In genomic region chr6:126842769-126843168, GRCh38 we compare ENCODE assay signal across 32 cellular contexts.
DNase-seq lines count a peak whose midpoint lies in the region; ATAC-seq, FAIRE-seq and TF ChIP-seq lines count a peak whose summit lies in the region.
"Had no signal": no experiment of that assay in that cellular context is flagged by ENCODE, and none has a peak within 500 bp of the region (broad histone marks: within the 10 kb centered on the region; RNA-seq: fewer than 3 reads in every experiment).

No MANE protein-coding gene starts in this region.

- no peak for TF ChIP-seq RAD21 in HepG2 (CRISPR knock-in tag; IDR thresholded peaks at IDR 0.05)
- TF ChIP-seq RAD21 in A549 (conservative IDR thresholded peaks at IDR 0.05 in 1 of 2, IDR thresholded peaks at IDR 0.05 in 1 of 2) = no peak
- no peak for TF ChIP-seq RAD21 in IMR-90 (IDR thresholded peaks at IDR 0.05; ENCODE audit: low read length)

- dilution Hi-C loops in IMR-90 (cut with HindIII; ENCODE audit: low sequenced_read_pairs, unreplicated experiment) = no loop called here

- no peak overlapping the region for H2BK20ac ChIP-seq in IMR-90 (ENCODE audit: low read depth, low read length)

- H4K5ac ChIP-seq in IMR-90 (ENCODE audit: low read depth, low read length) = no peak overlapping the region

- H3K23ac ChIP-seq in IMR-90 (ENCODE audit: low read depth, low read length) = no peak overlapping the region

- 0% methylated on average over 1 of the region's 1 CpG for WGBS in HepG2 (ENCODE audit: low lambda C conversion rate)
- WGBS in right lobe of liver (ENCODE audit: insufficient coverage, low coverage, low lambda C conversion rate, missing lambda C conversion rate) = 59% methylated on average over 1 of the region's 1 CpG
- WGBS in A549 (ENCODE audit: missing lambda C conversion rate) = 79% methylated on average over 1 of the region's 1 CpG
- no CpG with 5 or more reads among the region's 1 CpG for WGBS in IMR-90 (ENCODE audit: extremely low coverage in 2 of 2, insufficient read length in 1 of 2), 2 experiments

- H2BK5ac ChIP-seq in IMR-90 (ENCODE audit: low read depth, low read length, poor library complexity, severe bottlenecking) = no peak overlapping the region

- H2BK120ac ChIP-seq in IMR-90 (ENCODE audit: low read depth, low read length) = no peak overlapping the region

- FAIRE-seq in HepG2 (lab: Jason Lieb, UNC) (no peak), A549 (lab: Jason Lieb, UNC) (no peak)
- FAIRE-seq: A204.1, D721Med had no signal

- DNase-seq in HepG2 (ENCODE audit: low spot score) = no peak
- DNase-seq in right lobe of liver = no peak
- DNase-seq in A549 (ENCODE audit: low read depth in 1 of 2, low spot score in 1 of 2) = no peak
- no peak for DNase-seq in IMR-90
- DNase-seq in pons (ENCODE audit: low spot score) = no peak
- DNase-seq in stimulated activated CD4-positive, alpha-beta T cell treated with anti-CD3 and anti-CD28 coated beads, Interleukin-1b, Interleukin-23, amount 100 ng/mL, for 48 hours = no peak
- DNase-seq: 8988T; ACHN; AML-193; BE2C; C1 segment of cervical spinal cord; Caco-2; Calu3; CD4-positive, alpha-beta memory T cell; CD4-positive, alpha-beta T cell; CD4-positive, CD25-positive, alpha-beta regulatory T cell; CD8-positive, alpha-beta memory T cell; CD8-positive, alpha-beta T cell; COR-L47; DMS 273 treated with DMSO at 0.1 percent for 48 hours; DMS153; DMS53; DMS79; DMS79 treated with DMSO at 0.1 percent for 48 hours; DND-41; EL had no signal

- in situ Hi-C loops in HepG2 (cut with HindIII; ENCODE audit: extremely low pct_ligation_motif_present, low pct_unique_long_range_greater_than_20kb) = no loop called here
- in situ Hi-C loops in IMR-90 (cut with MboI; ENCODE audit: low sequenced_read_pairs) = no loop called here

- H4K20me1 ChIP-seq in HepG2 (ENCODE audit: insufficient read depth, low read length) = no peaks in the 10 kb centered on the region
- H4K20me1 ChIP-seq in IMR-90 (ENCODE audit: insufficient read depth, low read length) = no peaks in the 10 kb centered on the region
- H4K20me1 ChIP-seq: BLaER1; BLaER1 treated with 17β-estradiol and CSF1 and Interleukin-3, amounts not matched to agents 10 nM and 100 nM had no signal

- no peak overlapping the region for H2AK5ac ChIP-seq in IMR-90 (ENCODE audit: low read depth, low read length)

- H3K4me3 ChIP-seq in HepG2 (replicated peaks in 1 of 3; ENCODE audit: insufficient read depth in 1 of 3, low read depth in 2 of 3, low read length in 3 of 3) (no peak overlapping the region), right lobe of liver (no peak overlapping the region), A549 (no peak overlapping the region), IMR-90 (ENCODE audit: insufficient read depth, low read depth, low read length) (no peak overlapping the region)
- H3K4me3 ChIP-seq: BLaER1; BLaER1 treated with 17β-estradiol and CSF1 and Interleukin-3, amounts not matched to agents 10 nM and 100 nM had no signal

- H4K8ac ChIP-seq in IMR-90 (ENCODE audit: low read depth in 2 of 2, low read length in 2 of 2) = no peak overlapping the region

- H3K56ac ChIP-seq in IMR-90 (ENCODE audit: extremely low read depth, insufficient read depth, low read length) = no peak overlapping the region

- no peak overlapping the region for H2BK15ac ChIP-seq in IMR-90 (ENCODE audit: low read depth, low read length)

- POLR2A ChIA-PET in HepG2 (lab: Yijun Ruan, JAX) (no interaction called here), A549 (lab: Yijun Ruan, JAX) (no interaction called here), IMR-90 (lab: Charles Lee; ENCODE audit: unreplicated experiment) (no interaction called here)

- TF ChIP-seq POLR2A in HepG2 (IDR thresholded peaks at IDR 0.05; ENCODE audit: insufficient read depth in 1 of 2, low read depth in 2 of 2, low read length in 2 of 2) (no peak), right lobe of liver (IDR thresholded peaks at IDR 0.05) (no peak), A549 (IDR thresholded peaks at IDR 0.05; ENCODE audit: low read length) (no peak), IMR-90 (IDR thresholded peaks at IDR 0.05; ENCODE audit: low read depth, low read length) (no peak)

- TF ChIP-seq EP300 in HepG2 (IDR thresholded peaks at IDR 0.05; ENCODE audit: low read depth in 2 of 2, low read length in 2 of 2) (no peak), HepG2 (CRISPR knock-in tag; IDR thresholded peaks at IDR 0.05; ENCODE audit: borderline replicate concordance) (no peak), A549 (IDR thresholded peaks at IDR 0.05) (no peak)

- no peak overlapping the region for H3K9ac ChIP-seq in HepG2 (ENCODE audit: insufficient read depth, low read depth, low read length)
- H3K9ac ChIP-seq in IMR-90 (ENCODE audit: low read depth, low read length) = no peak overlapping the region
- H3K9ac ChIP-seq: BLaER1; BLaER1 treated with 17β-estradiol and CSF1 and Interleukin-3, amounts not matched to agents 10 nM and 100 nM had no signal

- H3K14ac ChIP-seq in IMR-90 (replicated peaks; ENCODE audit: low read depth, low read length) = no peak overlapping the region

- CTCF ChIA-PET in HepG2 (lab: Yijun Ruan, JAX; ENCODE audit: low intra/inter-chr PET ratio, low total read pairs) (no interaction called here), A549 (lab: Yijun Ruan, JAX) (no interaction called here), IMR-90 (lab: Yijun Ruan, JAX) (no interaction called here)

- TF ChIP-seq CTCF in HepG2 (CRISPR knock-in tag; IDR thresholded peaks at IDR 0.05) (no peak), right lobe of liver (IDR thresholded peaks at IDR 0.05) (no peak), A549 (IDR thresholded peaks at IDR 0.05) (no peak), IMR-90 (conservative IDR thresholded peaks at IDR 0.05; ENCODE audit: low read depth, low read length) (no peak)

- no peaks in the 10 kb centered on the region for H3K9me1 ChIP-seq in IMR-90 (ENCODE audit: insufficient read depth, low read length)

- H2AFZ ChIP-seq in HepG2 (ENCODE audit: low read length) (no peak overlapping the region), IMR-90 (replicated peaks; ENCODE audit: low read length, poor library complexity) (no peak overlapping the region)

- H3K79me2 ChIP-seq in HepG2 (ENCODE audit: insufficient read depth, low read length) = no peaks in the 10 kb centered on the region

- no peak overlapping the region for H3K27ac ChIP-seq in HepG2 (ENCODE audit: extremely low read length, insufficient read depth, low read length)
- H3K27ac ChIP-seq in right lobe of liver = no peak overlapping the region
- no peak overlapping the region for H3K27ac ChIP-seq in A549
- H3K27ac ChIP-seq in IMR-90 (ENCODE audit: insufficient read depth, low read length) = no peak overlapping the region
- H3K27ac ChIP-seq: 22Rv1; BLaER1; BLaER1 treated with 17β-estradiol and CSF1 and Interleukin-3, amounts not matched to agents 10 nM and 100 nM; C4-2B had no signal

- no peak overlapping the region for H2AK9ac ChIP-seq in IMR-90 (replicated peaks; ENCODE audit: low read depth, low read length, poor library complexity)

- ATAC-seq in HepG2 (no peak), right lobe of liver (no peak), A549 (no peak), IMR-90 (ENCODE audit: low read depth) (no peak)
- ATAC-seq: CD8-positive, alpha-beta T cell had no signal

- no peaks in the 10 kb centered on the region for H3K79me1 ChIP-seq in IMR-90 (ENCODE audit: low read depth in 1 of 2, low read length in 2 of 2)

- H4K91ac ChIP-seq in IMR-90 (ENCODE audit: insufficient read depth, low read depth, low read length) = no peak overlapping the region

- H3K4me1 ChIP-seq in HepG2 (ENCODE audit: insufficient read depth, low read length) = no peaks in the 10 kb centered on the region
- no peaks in the 10 kb centered on the region for H3K4me1 ChIP-seq in right lobe of liver
- no peaks in the 10 kb centered on the region for H3K4me1 ChIP-seq in A549
- H3K4me1 ChIP-seq in IMR-90 (ENCODE audit: control insufficient read depth, insufficient read depth, low read length) = no peaks in the 10 kb centered on the region
- H3K4me1 ChIP-seq: BE2C had no signal

- no peaks in the 10 kb centered on the region for H3K36me3 ChIP-seq in HepG2 (replicated peaks in 1 of 2; ENCODE audit: control insufficient read depth in 1 of 2, insufficient read depth in 2 of 2, low read length in 2 of 2)
- no peaks in the 10 kb centered on the region for H3K36me3 ChIP-seq in right lobe of liver
- no peaks in the 10 kb centered on the region for H3K36me3 ChIP-seq in IMR-90 (ENCODE audit: control insufficient read depth, insufficient read depth, low read length)
- H3K36me3 ChIP-seq: BE2C; BLaER1; BLaER1 treated with 17β-estradiol and CSF1 and Interleukin-3, amounts not matched to agents 10 nM and 100 nM had no signal

- H3K4me2 ChIP-seq in HepG2 (ENCODE audit: low read depth, low read length) (no peak overlapping the region), A549 (no peak overlapping the region), IMR-90 (ENCODE audit: low read depth, low read length) (no peak overlapping the region)
- H3K4me2 ChIP-seq: BLaER1; BLaER1 treated with 17β-estradiol and CSF1 and Interleukin-3, amounts not matched to agents 10 nM and 100 nM had no signal

- no peaks in the 10 kb centered on the region for H3K27me3 ChIP-seq in HepG2 (ENCODE audit: control insufficient read depth in 1 of 2, insufficient read depth in 2 of 2, low read length in 2 of 2)
- no peaks in the 10 kb centered on the region for H3K27me3 ChIP-seq in right lobe of liver
- H3K27me3 ChIP-seq in IMR-90 (ENCODE audit: control insufficient read depth, insufficient read depth, low read length) = no peaks in the 10 kb centered on the region
- H3K27me3 ChIP-seq: BE2C; BLaER1; BLaER1 treated with 17β-estradiol and CSF1 and Interleukin-3, amounts not matched to agents 10 nM and 100 nM had no signal

- no peak overlapping the region for H3K18ac ChIP-seq in IMR-90 (ENCODE audit: low read depth, low read length)

- intact Hi-C loops in HepG2 (cut with micrococcal nuclease; ENCODE audit: unreplicated experiment) = no loop called here
- intact Hi-C loops in right lobe of liver (cut with DNase I) = no loop called here
- intact Hi-C loops in IMR-90 (cut with micrococcal nuclease) = no loop called here

- BruUV-seq in HepG2 (replicated peaks; lab: Mats Ljungman, UMichigan) (no TSS peak), IMR-90 (replicated peaks; lab: Mats Ljungman, UMichigan) (no TSS peak)

- H3K9me3 ChIP-seq in HepG2 (ENCODE audit: low read length) = no peaks in the 10 kb centered on the region
- no peaks in the 10 kb centered on the region for H3K9me3 ChIP-seq in right lobe of liver
- H3K9me3 ChIP-seq in A549 = no peaks in the 10 kb centered on the region
- H3K9me3 ChIP-seq in IMR-90 (ENCODE audit: control insufficient read depth, insufficient read depth, low read length) = no peaks in the 10 kb centered on the region
- H3K9me3 ChIP-seq: BE2C; BLaER1; BLaER1 treated with 17β-estradiol and CSF1 and Interleukin-3, amounts not matched to agents 10 nM and 100 nM; Caco-2 had no signal

- H3K4ac ChIP-seq in IMR-90 (ENCODE audit: low read depth, low read length) = no peak overlapping the region

TF ChIP-seq in HepG2, 621 proteins besides CTCF, POLR2A, EP300 and RAD21 (continues in another document):
- TF ChIP-seq MIXL1 (CRISPR knock-in tag; IDR thresholded peaks at IDR 0.05) = no peak

TF ChIP-seq in IMR-90, 13 proteins besides CTCF, POLR2A, EP300 and RAD21:
- TF ChIP-seq CEBPB (IDR thresholded peaks at IDR 0.05; ENCODE audit: low read depth, low read length) (no peak), MAFK (IDR thresholded peaks at IDR 0.05; ENCODE audit: low read depth, low read length) (peak; percentile 56)

Comparison
In these comparisons a context has a peak if more than half of its experiments do, and no peak if none do; other contexts are left out.
1. Of the 38 proteins assayed by ChIP-seq in both HepG2 and A549: peak only in HepG2: none; only in A549: none; in both: MAFK; in neither: 37.